In the genomic region with DNA sequence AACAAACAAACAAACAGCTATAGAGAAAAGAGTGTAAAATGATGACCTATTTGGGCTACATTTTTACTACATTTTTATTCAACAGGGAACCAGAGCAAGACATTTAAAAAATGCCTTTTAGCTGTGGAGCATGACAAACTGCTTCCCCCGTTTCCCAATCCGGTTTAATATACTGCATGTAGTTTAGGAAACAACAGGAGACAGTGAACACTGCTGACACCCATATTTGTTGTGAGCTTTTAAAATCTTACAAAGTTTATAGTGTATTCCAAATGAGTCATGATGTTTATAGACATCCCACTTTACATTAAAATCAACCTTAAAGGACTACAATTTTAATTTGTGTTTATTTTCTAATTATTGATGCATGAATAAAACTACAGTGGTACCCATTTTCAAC, we compare ENCODE assay signal across 32 cellular contexts.
"Had no signal": no experiment of that assay in that cellular context is flagged by ENCODE, and none has a peak within 500 bp of the region (broad histone marks: within the 10 kb centered on the region; RNA-seq: fewer than 3 reads in every experiment).

No MANE protein-coding gene starts in this region.

- H3K27me3 ChIP-seq: adrenal gland, ascending aorta, body of pancreas, brain microvascular endothelial cell, breast epithelium, cardiac muscle cell had no signal

- H3K36me3 ChIP-seq: adrenal gland, ascending aorta, brain microvascular endothelial cell, breast epithelium, cardiac muscle cell had no signal

- ATAC-seq: activated naive CD4-positive, alpha-beta T cell treated with anti-CD3 and anti-CD28 coated beads, Interleukin-2, amount 50 U/mL, for 72 hours; activated naive CD8-positive, alpha-beta T cell treated with anti-CD3 and anti-CD28 coated beads, Interleukin-2, amount 50 U/mL, for 24 hours; activated T-cell treated with anti-CD3 and anti-CD28 coated beads, Interleukin-2, amount 50 U/mL, for 4 hours; activated T-cell treated with anti-CD3 and anti-CD28 coated beads, Interleukin-2, amount 50 U/mL, for 72 hours; activated T-helper 17 cell treated with anti-CD3 and anti-CD28 coated beads, Interleukin-2, amount 50 U/mL, for 72 hours; body of pancreas had no signal

- DNase-seq: activated effector memory CD4-positive, alpha-beta T cell treated with anti-CD3 and anti-CD28 coated beads, Interleukin-2, amount 50 U/mL, for 16 hours; activated effector memory CD4-positive, alpha-beta T cell treated with Interleukin-2 at 50 U/mL for 16 hours; activated gamma-delta T cell; activated gamma-delta T cell treated with Interleukin-2 at 50 U/mL for 16 hours; activated naive CD4-positive, alpha-beta T cell; activated naive CD4-positive, alpha-beta T cell treated with anti-CD3 and anti-CD28 coated beads for 36 hours; activated naive CD4-positive, alpha-beta T cell treated with anti-CD3 and anti-CD28 coated beads, Interleukin-2, amount 10 ng/mL, durations not matched to agents 7 days and 5 days; activated naive CD4-positive, alpha-beta T cell treated with anti-CD3 and anti-CD28 coated beads, Interleukin-2, amount 50 U/mL, for 16 hours; activated naive CD4-positive, alpha-beta T cell treated with Interleukin-2 at 50 U/mL for 16 hours; activated naive CD8-positive, alpha-beta T cell treated with anti-CD3 and anti-CD28 coated beads for 36 hours; activated naive CD8-positive, alpha-beta T cell treated with anti-CD3 and anti-CD28 coated beads, Interleukin-2, amount 10 ng/mL, durations not matched to agents 7 days and 5 days; activated naive CD8-positive, alpha-beta T cell treated with anti-CD3 and anti-CD28 coated beads, Interleukin-2, amount 50 U/mL, for 24 hours; activated T-cell treated with anti-CD3 and anti-CD28 coated beads, Interleukin-2, amount 50 U/mL, for 1 hour; activated T-cell treated with anti-CD3 and anti-CD28 coated beads, Interleukin-2, amount 50 U/mL, for 24 hours; activated T-cell treated with anti-CD3 and anti-CD28 coated beads, Interleukin-2, amount 50 U/mL, for 4 hours; activated T-cell treated with anti-CD3 and anti-CD28 coated beads, Interleukin-2, amount 50 U/mL, for 48 hours; activated T-cell treated with anti-CD3 and anti-CD28 coated beads, Interleukin-2, amount 50 U/mL, for 72 hours; adrenal gland; amniotic stem cell; amygdala; anterior cingulate cortex; aorta; body of pancreas; brain microvascular endothelial cell; caudate nucleus; central memory CD4-positive, alpha-beta T cell; cerebellar nuclear complex had no signal

- H3K27ac ChIP-seq: adrenal gland, ascending aorta, body of pancreas, brain microvascular endothelial cell, breast epithelium, cardiac muscle cell had no signal

- H3K9me3 ChIP-seq: ascending aorta, body of pancreas had no signal

- H3K4me1 ChIP-seq: adrenal gland, ascending aorta, body of pancreas, breast epithelium had no signal

- H3K4me3 ChIP-seq: adrenal gland, ascending aorta, body of pancreas, breast epithelium, cardiac muscle cell had no signal
